In genomic region chr20:47036091-47036880, GRCh38 we compare ENCODE assay signal across 17 cellular contexts.
"Had no signal": no experiment of that assay in that cellular context is flagged by ENCODE, and none has a peak within 500 bp of the region (broad histone marks: within the 10 kb centered on the region; RNA-seq: fewer than 3 reads in every experiment).

No MANE protein-coding gene starts in this region.

- H3K4me3 ChIP-seq: adrenal gland, ovary, thyroid gland, upper lobe of right lung had no signal

- DNase-seq: activated CD4-positive, alpha-beta T cell treated with anti-CD3 and anti-CD28 coated beads for 48 hours; activated CD4-positive, alpha-beta T cell treated with anti-CD3 and anti-CD28 coated beads, Interleukin-2, amount 50 U/mL, for 48 hours; activated CD8-positive, alpha-beta memory T cell treated with anti-CD3 and anti-CD28 coated beads for 24 hours; activated effector memory CD4-positive, alpha-beta T cell treated with Interleukin-2 at 50 U/mL for 16 hours; activated naive CD4-positive, alpha-beta T cell treated with Interleukin-2 at 50 U/mL for 16 hours; adrenal gland; central memory CD4-positive, alpha-beta T cell; naive B cell; ovary; retina; stimulated activated CD4-positive, alpha-beta T cell treated with anti-CD3 and anti-CD28 coated beads, Interleukin-4, amount 100 ng/mL, for 24 hours; substantia nigra; T-helper 1 cell; thyroid gland; upper lobe of right lung had no signal

- H3K27me3 ChIP-seq: adrenal gland, ovary, thyroid gland had no signal

- H3K4me1 ChIP-seq: adrenal gland, thyroid gland, upper lobe of right lung had no signal

- H3K27ac ChIP-seq: adrenal gland, ovary, thyroid gland, upper lobe of right lung had no signal

- H3K9me3 ChIP-seq: adrenal gland, ovary, thyroid gland, upper lobe of right lung had no signal

- ATAC-seq: esophagus mucosa; stimulated activated effector memory CD8-positive, alpha-beta T cell treated with anti-CD3 and anti-CD28 coated beads, Interleukin-12 subunit alpha, Interleukin-12 subunit beta, amount 100 ng/mL, for 72 hours; upper lobe of right lung had no signal

- H3K36me3 ChIP-seq: adrenal gland, ovary, thyroid gland, upper lobe of right lung had no signal
